In the genomic region with DNA sequence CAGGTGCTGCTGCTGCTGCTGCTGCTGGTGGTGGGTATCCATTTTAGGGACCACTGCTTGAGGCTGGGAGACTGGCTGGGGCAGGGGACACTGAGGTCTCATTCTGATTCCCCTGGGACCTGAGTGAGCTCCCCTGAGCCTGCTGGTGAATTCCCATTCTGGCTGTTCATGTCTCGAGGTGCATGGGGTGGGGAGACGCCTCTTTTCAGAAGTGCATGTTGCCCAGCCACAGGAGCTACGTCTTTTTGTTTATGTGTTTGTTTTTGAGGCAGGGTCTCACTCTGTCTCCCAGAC, we compare ENCODE assay signal across 23 cellular contexts.
"Had no signal": no experiment of that assay in that cellular context is flagged by ENCODE, and none has a peak within 500 bp of the region (broad histone marks: within the 10 kb centered on the region; RNA-seq: fewer than 3 reads in every experiment).

No MANE protein-coding gene starts in this region.

- H3K27ac Mint-ChIP-seq: activated CD8-positive, alpha-beta T cell treated with anti-CD3 and anti-CD28 coated beads for 36 hours; activated naive CD4-positive, alpha-beta T cell treated with anti-CD3 and anti-CD28 coated beads for 36 hours; activated naive CD4-positive, alpha-beta T cell treated with anti-CD3 and anti-CD28 coated beads, Interleukin-2, amount 50 U/mL, for 72 hours; activated T-helper 1 cell treated with anti-CD3 and anti-CD28 coated beads, Interleukin-12 subunit alpha, Interleukin-12 subunit beta, Interleukin-2, Interleukin-4 antibody, amounts not matched to agents 30 ng/mL and 10 ng/mL and 1 ng/mL, durations not matched to agents 14 hours and 24 hours and 36 hours had no signal

- H3K4me3 Mint-ChIP-seq: activated CD8-positive, alpha-beta T cell treated with anti-CD3 and anti-CD28 coated beads for 36 hours; activated naive CD4-positive, alpha-beta T cell treated with anti-CD3 and anti-CD28 coated beads for 36 hours; activated T-cell treated with anti-CD3 and anti-CD28 coated beads, Interleukin-2, amount 50 U/mL, for 4 hours; activated T-helper 1 cell treated with anti-CD3 and anti-CD28 coated beads, Interleukin-12 subunit alpha, Interleukin-12 subunit beta, Interleukin-2, Interleukin-4 antibody, amounts not matched to agents 30 ng/mL and 10 ng/mL and 1 ng/mL, durations not matched to agents 14 hours and 24 hours and 36 hours had no signal

- H3K27ac ChIP-seq: adrenal gland, body of pancreas, breast epithelium, WERI-Rb-1 had no signal

- ATAC-seq: activated CD8-positive, alpha-beta T cell treated with anti-CD3 and anti-CD28 coated beads for 36 hours; activated naive CD4-positive, alpha-beta T cell treated with anti-CD3 and anti-CD28 coated beads, Interleukin-2, amount 50 U/mL, for 72 hours; activated T-cell treated with anti-CD3 and anti-CD28 coated beads, Interleukin-2, amount 50 U/mL, for 4 hours; body of pancreas; K562 had no signal

- H3K9me3 ChIP-seq: adrenal gland, body of pancreas, breast epithelium had no signal

- H3K27me3 Mint-ChIP-seq: activated CD8-positive, alpha-beta T cell treated with anti-CD3 and anti-CD28 coated beads for 36 hours had no signal

- DNase-seq: activated CD4-positive, alpha-beta T cell treated with anti-CD3 and anti-CD28 coated beads for 1 hour; activated CD4-positive, alpha-beta T cell treated with anti-CD3 and anti-CD28 coated beads for 48 hours; activated CD4-positive, CD25-positive, alpha-beta regulatory T cell; activated CD8-positive, alpha-beta memory T cell treated with anti-CD3 and anti-CD28 coated beads, Interleukin-2, amount 50 U/mL, for 4 hours; activated CD8-positive, alpha-beta T cell treated with anti-CD3 and anti-CD28 coated beads for 36 hours; activated gamma-delta T cell treated with Interleukin-2 at 50 U/mL for 16 hours; activated naive CD4-positive, alpha-beta T cell treated with anti-CD3 and anti-CD28 coated beads for 36 hours; activated T-cell treated with anti-CD3 and anti-CD28 coated beads for 4 hours; activated T-cell treated with anti-CD3 and anti-CD28 coated beads, Interleukin-2, amount 50 U/mL, for 4 hours; Karpas-422; NCI-H1048; NCI-H1694; NCI-H1930; NCI-H446; Right ventricle myocardium superior; T1000; WERI-Rb-1 had no signal

- H3K4me3 ChIP-seq: adrenal gland, body of pancreas, breast epithelium, K562 had no signal

- H3K36me3 ChIP-seq: adrenal gland, breast epithelium, WERI-Rb-1 had no signal

- H3K9me3 Mint-ChIP-seq: activated CD8-positive, alpha-beta T cell treated with anti-CD3 and anti-CD28 coated beads for 36 hours; activated naive CD4-positive, alpha-beta T cell treated with anti-CD3 and anti-CD28 coated beads for 36 hours; activated naive CD4-positive, alpha-beta T cell treated with anti-CD3 and anti-CD28 coated beads, Interleukin-2, amount 50 U/mL, for 72 hours; activated T-cell treated with anti-CD3 and anti-CD28 coated beads, Interleukin-2, amount 50 U/mL, for 4 hours; activated T-helper 1 cell treated with anti-CD3 and anti-CD28 coated beads, Interleukin-12 subunit alpha, Interleukin-12 subunit beta, Interleukin-2, Interleukin-4 antibody, amounts not matched to agents 30 ng/mL and 10 ng/mL and 1 ng/mL, durations not matched to agents 14 hours and 24 hours and 36 hours had no signal

- H3K4me1 ChIP-seq: adrenal gland, breast epithelium had no signal

- H3K36me3 Mint-ChIP-seq: activated naive CD4-positive, alpha-beta T cell treated with anti-CD3 and anti-CD28 coated beads, Interleukin-2, amount 50 U/mL, for 72 hours had no signal

- H3K27me3 ChIP-seq: adrenal gland, body of pancreas, breast epithelium had no signal
